Comparison of ENCODE assay signal across 8 cellular contexts in the genomic region with DNA sequence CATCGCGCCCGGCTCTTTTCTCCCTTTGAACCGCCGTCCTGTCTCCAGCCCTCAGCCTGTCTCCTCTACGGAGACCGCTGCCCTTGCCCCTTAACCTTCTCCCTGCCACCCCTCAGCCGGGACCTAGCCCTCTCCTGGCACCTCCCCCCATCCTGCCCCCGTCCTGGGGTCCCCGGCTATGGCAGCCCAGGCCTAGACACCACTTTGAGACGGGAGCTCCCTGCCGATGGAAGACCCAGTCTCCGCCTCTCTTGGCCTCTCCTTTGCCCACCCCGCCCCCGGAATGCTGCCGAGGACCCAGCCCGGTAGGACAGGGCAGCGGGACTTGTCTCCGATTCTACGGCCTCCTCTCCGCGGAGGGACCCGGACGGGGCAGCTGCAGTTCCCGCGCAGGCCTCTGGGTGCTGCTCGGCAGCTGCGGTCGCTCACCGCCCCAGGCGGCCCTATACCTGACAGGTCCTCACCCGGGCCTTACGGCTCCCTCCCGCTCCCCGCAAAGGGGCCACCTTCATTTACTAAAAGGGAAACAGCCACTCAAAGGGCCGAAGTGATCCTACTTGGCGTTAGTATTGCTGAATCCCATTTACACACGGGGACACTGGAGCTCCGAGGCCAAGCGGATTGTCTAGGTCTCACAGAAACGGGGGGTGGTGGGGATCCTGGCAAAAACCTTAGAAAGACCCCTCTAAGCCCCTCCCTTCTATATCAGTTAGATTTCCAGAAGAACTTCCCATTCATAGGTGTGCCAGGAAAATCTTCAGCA. TPM values are rescaled to one million over a fixed set of nuclear protein-coding genes. Genes with fewer than 3 reads are reported as not detected.
A peak's percentile ranks its signal among the peaks of the same experiment; 100 is the strongest.
DNase-seq lines count a peak whose midpoint lies in the region; ATAC-seq, FAIRE-seq and TF ChIP-seq lines count a peak whose summit lies in the region.

No MANE protein-coding gene starts in this region.

- WGBS in SK-N-SH (ENCODE audit: low lambda C conversion rate), result 10% methylated on average over 35 of the region's 41 CpGs
- WGBS in pancreas, 2 donors, result 8 to 9% methylated on average over 40 to 41 of the region's 41 CpGs
- 9 to 16% methylated on average over 19 to 41 of the region's 41 CpGs for WGBS in upper lobe of left lung, 2 donors

- CTCF ChIA-PET in SK-N-SH (lab: Yijun Ruan, JAX), result interaction anchor here (0.6 to 40.4 kb wide), 60 partner anchors 9 to 532 kb away, joined by 3 to 1665 read pairs (median 4); partner anchors contain the start of gene DLX3

- DNase-seq in NCI-H2107 (lab: John Stamatoyannopoulos, UW), result peak; percentile 49
- DNase-seq in NCI-H2107 treated with DMSO at 0.1 percent for 48 hours (lab: John Stamatoyannopoulos, UW; ENCODE audit: unreplicated experiment), result no peak
- peak; percentile 75 for DNase-seq in KBM-7
- peak; percentile 97 for DNase-seq in SK-N-SH
- DNase-seq in activated naive CD4-positive, alpha-beta T cell treated with Interleukin-2 at 50 U/mL for 16 hours, result peak; percentile 77
- peak; percentile 92 for DNase-seq in glutamatergic neuron
- DNase-seq in pancreas, result peak; percentile 53 to 93 (median 82)
- peak; percentile 86 to 96 for DNase-seq in upper lobe of left lung

- peak; percentile 86 for TF ChIP-seq RAD21 in SK-N-SH (IDR thresholded peaks at IDR 0.05; ENCODE audit: low read length)

- H3K4me3 Mint-ChIP-seq in glutamatergic neuron (ENCODE audit: unreplicated experiment), result peak overlapping the region; percentile 30

- H4K20me1 ChIP-seq in SK-N-SH (ENCODE audit: insufficient read depth), result no peaks in the 10 kb centered on the region

- H3K27ac ChIP-seq in SK-N-SH (ENCODE audit: low read depth in 2 of 2, low read length in 1 of 2) (no peak overlapping the region), pancreas (no peak overlapping the region), upper lobe of left lung (no peak overlapping the region)

- H3K27me3 Mint-ChIP-seq in glutamatergic neuron (ENCODE audit: unreplicated experiment), result peaks cover 10% of the 10 kb centered on the region

- FAIRE-seq in pancreas (lab: Jason Lieb, UNC), result no peak

- H3K9me2 ChIP-seq in SK-N-SH, result no peaks in the 10 kb centered on the region

- in situ Hi-C loops in KBM-7 (cut with MboI; ENCODE audit: low pct_unique_long_range_greater_than_20kb, low sequenced_read_pairs), result no loop called here

- H3K9me3 Mint-ChIP-seq in glutamatergic neuron (ENCODE audit: unreplicated experiment), result peaks cover 2% of the 10 kb centered on the region

- POLR2A ChIA-PET in SK-N-SH (lab: Yijun Ruan, JAX), result no interaction called here

- H2AFZ ChIP-seq in SK-N-SH (ENCODE audit: low read depth), result peak overlapping the region; percentile 33; the same call in 1 of the 2 replicates

- H3K9me3 ChIP-seq in SK-N-SH (no peaks in the 10 kb centered on the region), pancreas (no peaks in the 10 kb centered on the region), upper lobe of left lung (no peaks in the 10 kb centered on the region)

- H3F3A ChIP-seq in SK-N-SH (replicated peaks; ENCODE audit: insufficient read depth), result peaks cover 5% of the 10 kb centered on the region

- no peaks in the 10 kb centered on the region for H3K36me3 Mint-ChIP-seq in glutamatergic neuron (ENCODE audit: unreplicated experiment)

- no peak overlapping the region for H3K9ac ChIP-seq in SK-N-SH

- H3K4me1 Mint-ChIP-seq in glutamatergic neuron (ENCODE audit: low read depth, unreplicated experiment), result peaks cover 7% of the 10 kb centered on the region

- H3K27me3 ChIP-seq in SK-N-SH (ENCODE audit: insufficient read depth), result peaks cover 78% of the 10 kb centered on the region
- peaks cover 0 to 8% (median 0%) of the 10 kb centered on the region in 4 donors for H3K27me3 ChIP-seq in pancreas
- peaks cover 0 to 4% (median 0%) of the 10 kb centered on the region in 4 donors for H3K27me3 ChIP-seq in upper lobe of left lung

- TF ChIP-seq CTCF in SK-N-SH (IDR thresholded peaks at IDR 0.05) (peak; percentile 96), glutamatergic neuron (IDR thresholded peaks at IDR 0.05; ENCODE audit: partially characterized antibody, unreplicated experiment) (peak; percentile 99), pancreas (IDR thresholded peaks at IDR 0.05) (peak; percentile 97 to 99 (median 98)), upper lobe of left lung (IDR thresholded peaks at IDR 0.05) (peak; percentile 95 to 100 (median 98))

- H3K36me3 ChIP-seq in SK-N-SH (replicated peaks in 1 of 2; ENCODE audit: control insufficient read depth in 1 of 2, insufficient read depth in 2 of 2, low read length in 1 of 2) (no peaks in the 10 kb centered on the region), pancreas (no peaks in the 10 kb centered on the region), upper lobe of left lung (no peaks in the 10 kb centered on the region)

- peak overlapping the region in 1 of 2 experiments; percentile 13; a peak in 2 of 4 replicates for H3K4me3 ChIP-seq in SK-N-SH (ENCODE audit: low read depth in 2 of 2, low read length in 1 of 2)
- no peak overlapping the region for H3K4me3 ChIP-seq in pancreas
- no peak overlapping the region for H3K4me3 ChIP-seq in upper lobe of left lung

- TF ChIP-seq POLR2A in upper lobe of left lung (IDR thresholded peaks at IDR 0.05), result no peak

- intact Hi-C loops in pancreas (cut with DNase I), result loop anchor here in 1 of 3 donors (5.0 kb wide), 1 partner anchor 117 kb away; the partner anchor contains the start of gene DLX3

- H3K27ac Mint-ChIP-seq in glutamatergic neuron (ENCODE audit: unreplicated experiment), result no peak overlapping the region

- peaks cover 0 to 9% of the 10 kb centered on the region in 2 experiments; a peak in 1 of 4 replicates for H3K4me1 ChIP-seq in SK-N-SH (ENCODE audit: control insufficient read depth in 1 of 2, insufficient read depth in 2 of 2, low read depth in 1 of 2, low read length in 1 of 2)
- peaks cover 0 to 3% (median 0%) of the 10 kb centered on the region in 3 donors for H3K4me1 ChIP-seq in pancreas
- peaks cover 7 to 14% (median 10%) of the 10 kb centered on the region in 4 donors for H3K4me1 ChIP-seq in upper lobe of left lung

- peak; percentile 96 to 99 (median 98) for ATAC-seq in pancreas
- ATAC-seq in upper lobe of left lung (ENCODE audit: low FRiP score in 2 of 2), result peak; percentile 92

- H3K4me2 ChIP-seq in SK-N-SH, result peak overlapping the region; percentile 62

- TF ChIP-seq EP300 in SK-N-SH (IDR thresholded peaks at IDR 0.05; ENCODE audit: borderline replicate concordance in 1 of 2, low read depth in 1 of 2, low read length in 1 of 2), result no peak
- TF ChIP-seq EP300 in upper lobe of left lung (IDR thresholded peaks at IDR 0.05), result no peak

- no peaks in the 10 kb centered on the region for H3K79me2 ChIP-seq in SK-N-SH (ENCODE audit: insufficient read depth)

TF ChIP-seq in SK-N-SH, 30 proteins besides CTCF, POLR2A, EP300 and RAD21 (continues in another document):
- TF ChIP-seq GABPA (IDR thresholded peaks at IDR 0.05; ENCODE audit: low read depth) (no peak), FOSL2 (IDR thresholded peaks at IDR 0.05; ENCODE audit: borderline replicate concordance, low read depth) (no peak), RCOR1 (IDR thresholded peaks at IDR 0.05; ENCODE audit: low read length) (0 out of 2 replicates have a peak, but pooled peaks have one; percentile 23), NRF1 (IDR thresholded peaks at IDR 0.05; ENCODE audit: low read depth, low read length) (peak; percentile 18; the same call in 1 of the 2 replicates), NFIC (IDR thresholded peaks at IDR 0.05; ENCODE audit: borderline replicate concordance) (no peak), EZH2phosphoT487 (IDR thresholded peaks at IDR 0.05; ENCODE audit: borderline replicate concordance, low read depth) (no peak), TAF1 (IDR thresholded peaks at IDR 0.05; ENCODE audit: borderline replicate concordance, low read depth, low read length) (no peak), TCF12 (IDR thresholded peaks at IDR 0.05) (no peak), ELF1 (IDR thresholded peaks at IDR 0.05) (no peak), IRF3 (IDR thresholded peaks at IDR 0.05; ENCODE audit: low read depth, low read length) (no peak), SMC3 (IDR thresholded peaks at IDR 0.05; ENCODE audit: low read depth, low read length) (peak; percentile 86), SIN3A (IDR thresholded peaks at IDR 0.05; ENCODE audit: borderline replicate concordance, low read depth, low read length) (no peak), JUND (IDR thresholded peaks at IDR 0.05) (no peak), USF1 (IDR thresholded peaks at IDR 0.05; ENCODE audit: borderline replicate concordance, low read depth) (no peak), YY1 (IDR thresholded peaks at IDR 0.05; ENCODE audit: low read depth) (no peak), GATA2 (CRISPR knock-in tag; IDR thresholded peaks at IDR 0.05) (no peak), FOXM1 (IDR thresholded peaks at IDR 0.05; ENCODE audit: low read depth) (no peak)
- TF ChIP-seq, protein P1, sequence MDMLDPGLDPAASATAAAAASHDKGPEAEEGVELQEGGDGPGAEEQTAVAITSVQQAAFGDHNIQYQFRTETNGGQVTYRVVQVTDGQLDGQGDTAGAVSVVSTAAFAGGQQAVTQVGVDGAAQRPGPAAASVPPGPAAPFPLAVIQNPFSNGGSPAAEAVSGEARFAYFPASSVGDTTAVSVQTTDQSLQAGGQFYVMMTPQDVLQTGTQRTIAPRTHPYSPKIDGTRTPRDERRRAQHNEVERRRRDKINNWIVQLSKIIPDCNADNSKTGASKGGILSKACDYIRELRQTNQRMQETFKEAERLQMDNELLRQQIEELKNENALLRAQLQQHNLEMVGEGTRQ (IDR thresholded peaks at IDR 0.05; ENCODE audit: borderline replicate concordance, low read depth, low read length), result no peak

RNA-seq across cellular contexts. Expression of gene TAC4, which starts 32.6 kb away (rescaled TPM):
- polyA plus RNA-seq in SK-N-SH (2012; rRNA removed) (not detected in 2 replicates), pancreas (not detected)
- not detected in 2 replicates for polyA plus RNA-seq in SK-N-SH (2012; cell fraction: cytosol; rRNA removed)
- polyA plus RNA-seq in SK-N-SH (2012; cell fraction: nucleus; rRNA removed), result not detected in 2 replicates
- total RNA-seq in glutamatergic neuron (ENCODE audit: unreplicated experiment) (not detected), pancreas (not detected), upper lobe of left lung (not detected)
